In the genomic region with DNA sequence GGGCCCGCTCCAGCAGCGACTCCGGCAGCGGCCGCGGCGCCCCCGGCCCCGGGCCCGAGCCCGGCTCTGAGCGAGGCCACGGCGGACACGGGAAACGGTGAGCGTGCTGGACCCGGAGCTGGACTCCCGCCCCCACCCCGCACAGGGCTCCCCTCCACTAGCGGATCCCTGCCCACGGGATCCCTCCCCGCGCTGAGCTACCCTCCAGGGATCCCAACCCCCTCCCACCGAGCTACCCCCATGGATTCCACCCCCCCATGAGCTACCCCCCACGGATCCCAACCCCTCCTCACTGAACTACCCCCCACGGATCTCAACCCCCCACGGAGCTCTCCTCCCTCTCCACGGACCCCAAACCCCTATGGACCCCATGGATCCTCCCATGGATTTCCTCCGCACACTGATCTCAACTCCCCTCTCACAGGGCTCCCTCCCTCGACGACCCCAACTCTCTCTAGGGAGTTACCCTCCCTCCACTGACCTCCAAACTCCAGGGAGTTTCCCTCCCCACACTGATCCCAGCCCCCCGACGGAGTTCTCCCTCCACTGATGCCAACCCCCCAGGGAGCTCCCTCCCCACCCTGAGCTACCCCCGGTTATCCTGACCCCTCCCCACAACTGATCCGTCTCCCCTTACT, we compare ENCODE assay signal across 9 cellular contexts. TPM values are rescaled to one million over a fixed set of nuclear protein-coding genes. Genes with fewer than 3 reads are reported as not detected.
DNase-seq lines count a peak whose midpoint lies in the region; ATAC-seq, FAIRE-seq and TF ChIP-seq lines count a peak whose summit lies in the region.
"Had no signal": no experiment of that assay in that cellular context is flagged by ENCODE, and none has a peak within 500 bp of the region (broad histone marks: within the 10 kb centered on the region; RNA-seq: fewer than 3 reads in every experiment).

No MANE protein-coding gene starts in this region.

- H3K4me3 Mint-ChIP-seq in activated T-helper 2 cell treated with anti-CD3 and anti-CD28 coated beads, Interferon-gamma antibody, Interleukin-2, Interleukin-4, amounts not matched to agents 10 μg/mL and 5 μg/mL and 100 μg/mL, durations not matched to agents 14 hours and 24 hours and 36 hours (ENCODE audit: low read depth): peak overlapping the region; percentile 68

- H3K27me3 Mint-ChIP-seq in activated T-helper 2 cell treated with anti-CD3 and anti-CD28 coated beads, Interferon-gamma antibody, Interleukin-2, Interleukin-4, amounts not matched to agents 10 μg/mL and 5 μg/mL and 100 μg/mL, durations not matched to agents 14 hours and 24 hours and 36 hours (ENCODE audit: low read depth): peaks cover 60% of the 10 kb centered on the region

- FAIRE-seq in small intestine (lab: Jason Lieb, UNC): no peak
- FAIRE-seq: islet of Langerhans had no signal

- peaks cover 6% of the 10 kb centered on the region for H3K4me1 Mint-ChIP-seq in activated T-helper 2 cell treated with anti-CD3 and anti-CD28 coated beads, Interferon-gamma antibody, Interleukin-2, Interleukin-4, amounts not matched to agents 10 μg/mL and 5 μg/mL and 100 μg/mL, durations not matched to agents 14 hours and 24 hours and 36 hours (ENCODE audit: low read depth)

- no peak for ATAC-seq in left lobe of liver
- no peak for ATAC-seq in HG02588 (IDR thresholded peaks at IDR 0.05; ENCODE audit: unreplicated experiment)

- H3K27ac Mint-ChIP-seq in activated T-helper 2 cell treated with anti-CD3 and anti-CD28 coated beads, Interferon-gamma antibody, Interleukin-2, Interleukin-4, amounts not matched to agents 10 μg/mL and 5 μg/mL and 100 μg/mL, durations not matched to agents 14 hours and 24 hours and 36 hours: no peak overlapping the region

- no peaks in the 10 kb centered on the region for H3K36me3 Mint-ChIP-seq in activated T-helper 2 cell treated with anti-CD3 and anti-CD28 coated beads, Interferon-gamma antibody, Interleukin-2, Interleukin-4, amounts not matched to agents 10 μg/mL and 5 μg/mL and 100 μg/mL, durations not matched to agents 14 hours and 24 hours and 36 hours (ENCODE audit: low read depth)

- H3K27ac ChIP-seq in HEK293 (ENCODE audit: extremely low read depth, low read depth, low read length) (no peak overlapping the region; the same call in 1 of the 2 replicates), right atrium auricular region (peak overlapping the region; percentile 53 to 69), small intestine (ENCODE audit: low read depth in 1 of 2, low read length in 1 of 2) (no peak overlapping the region)

- no peaks in the 10 kb centered on the region for H3K36me3 ChIP-seq in HEK293 (ENCODE audit: control insufficient read depth in 2 of 2, insufficient read depth in 1 of 2, low read length in 2 of 2)
- no peaks in the 10 kb centered on the region for H3K36me3 ChIP-seq in right atrium auricular region
- no peaks in the 10 kb centered on the region for H3K36me3 ChIP-seq in small intestine (ENCODE audit: control insufficient read depth in 2 of 2, insufficient read depth in 2 of 2, low read length in 2 of 2)

- H3K4me3 ChIP-seq in HEK293 (ENCODE audit: low read depth, low read length): peak overlapping the region; percentile 28
- H3K4me3 ChIP-seq in right atrium auricular region: peak overlapping the region; percentile 53 to 62
- peak overlapping the region; percentile 18 to 58 for H3K4me3 ChIP-seq in small intestine (ENCODE audit: low read depth in 1 of 2, low read length in 2 of 2)

- no peaks in the 10 kb centered on the region for H3K9me3 Mint-ChIP-seq in activated T-helper 2 cell treated with anti-CD3 and anti-CD28 coated beads, Interferon-gamma antibody, Interleukin-2, Interleukin-4, amounts not matched to agents 10 μg/mL and 5 μg/mL and 100 μg/mL, durations not matched to agents 14 hours and 24 hours and 36 hours

- 2 to 8% (median 4%) methylated on average over 11 to 36 of the region's 36 CpGs for WGBS in small intestine, 3 donors

- H3K9me3 ChIP-seq in HEK293 (ENCODE audit: control insufficient read depth, insufficient read depth, low read depth, low read length): no peaks in the 10 kb centered on the region
- H3K9me3 ChIP-seq in right atrium auricular region: no peaks in the 10 kb centered on the region
- no peaks in the 10 kb centered on the region for H3K9me3 ChIP-seq in small intestine (ENCODE audit: control insufficient read depth, low read depth)

- H3K4me1 ChIP-seq in HEK293 (ENCODE audit: control insufficient read depth, insufficient read depth, low read length) (no peaks in the 10 kb centered on the region), right atrium auricular region (peaks cover 0 to 18% of the 10 kb centered on the region in 2 donors), small intestine (ENCODE audit: control insufficient read depth in 2 of 2, insufficient read depth in 1 of 2, low read depth in 1 of 2, low read length in 1 of 2) (no peaks in the 10 kb centered on the region)

- POLR2A ChIA-PET in HEK293 (lab: Yijun Ruan, JAX): interaction anchor here (0.6 to 1.9 kb wide), 5 partner anchors 9 to 148 kb away, joined by 3 to 7 read pairs (median 4); no protein-coding TSS in a partner anchor

- CTCF ChIA-PET in HEK293 (lab: Yijun Ruan, JAX): interaction anchor here (0.6 to 2.3 kb wide), 5 partner anchors 9 to 105 kb away, joined by 4 to 15 read pairs (median 6); no protein-coding TSS in a partner anchor

- no peak for DNase-seq in activated T-helper 2 cell treated with anti-CD3 and anti-CD28 coated beads, Interferon-gamma antibody, Interleukin-2, Interleukin-4, amounts not matched to agents 10 μg/mL and 5 μg/mL and 100 μg/mL, durations not matched to agents 14 hours and 24 hours and 36 hours (ENCODE audit: low spot score)
- DNase-seq in right atrium auricular region (ENCODE audit: low spot score) (no peak), small intestine (no peak), left lobe of liver (ENCODE audit: low spot score) (no peak)
- no peak for DNase-seq in activated CD8-positive, alpha-beta memory T cell treated with anti-CD3 and anti-CD28 coated beads for 24 hours
- DNase-seq: NK-92 treated with Interleukin-12 subunit alpha and Interleukin-12 subunit beta, amount 100 ng/mL, for 24 hours had no signal

- TF ChIP-seq CTCF in HEK293 (tag by site-specific recombination; IDR thresholded peaks at IDR 0.05) (no peak), right atrium auricular region (IDR thresholded peaks at IDR 0.05) (no peak)

- intact Hi-C loops in activated T-helper 2 cell treated with anti-CD3 and anti-CD28 coated beads, Interferon-gamma antibody, Interleukin-2, Interleukin-4, amounts not matched to agents 10 μg/mL and 5 μg/mL and 100 μg/mL, durations not matched to agents 14 hours and 24 hours and 36 hours (cut with micrococcal nuclease): no loop called here

- no peaks in the 10 kb centered on the region for H3K27me3 ChIP-seq in right atrium auricular region
- H3K27me3 ChIP-seq in small intestine (ENCODE audit: control insufficient read depth in 2 of 2, insufficient read depth in 2 of 2, low read length in 2 of 2): peaks cover 5 to 9% of the 10 kb centered on the region in 2 donors

TF ChIP-seq in HEK293, 187 proteins besides CTCF, POLR2A, EP300 and RAD21 (continues in another document):
- TF ChIP-seq IKZF3 (tag by site-specific recombination; IDR thresholded peaks at IDR 0.05) (no peak), ZFP41 (tag by site-specific recombination; IDR thresholded peaks at IDR 0.05; ENCODE audit: borderline replicate concordance) (no peak), ZFP69B (tag by site-specific recombination; IDR thresholded peaks at IDR 0.05) (no peak), ZNF311 (tag by site-specific recombination; IDR thresholded peaks at IDR 0.05; ENCODE audit: borderline replicate concordance) (no peak), ZNF416 (tag by site-specific recombination; IDR thresholded peaks at IDR 0.05) (no peak), HOXC10 (CRISPR knock-in tag; IDR thresholded peaks at IDR 0.05) (no peak), ZNF112 (tag by site-specific recombination; IDR thresholded peaks at IDR 0.05) (no peak), ZNF843 (tag by site-specific recombination; IDR thresholded peaks at IDR 0.05) (no peak), ZNF529 (tag by site-specific recombination; IDR thresholded peaks at IDR 0.05; ENCODE audit: insufficient replicate concordance) (no peak), KLF1 (tag by site-specific recombination; IDR thresholded peaks at IDR 0.05) (no peak), ZNF202 (tag by site-specific recombination; IDR thresholded peaks at IDR 0.05; ENCODE audit: borderline replicate concordance) (no peak)
- TF ChIP-seq, protein P1, sequence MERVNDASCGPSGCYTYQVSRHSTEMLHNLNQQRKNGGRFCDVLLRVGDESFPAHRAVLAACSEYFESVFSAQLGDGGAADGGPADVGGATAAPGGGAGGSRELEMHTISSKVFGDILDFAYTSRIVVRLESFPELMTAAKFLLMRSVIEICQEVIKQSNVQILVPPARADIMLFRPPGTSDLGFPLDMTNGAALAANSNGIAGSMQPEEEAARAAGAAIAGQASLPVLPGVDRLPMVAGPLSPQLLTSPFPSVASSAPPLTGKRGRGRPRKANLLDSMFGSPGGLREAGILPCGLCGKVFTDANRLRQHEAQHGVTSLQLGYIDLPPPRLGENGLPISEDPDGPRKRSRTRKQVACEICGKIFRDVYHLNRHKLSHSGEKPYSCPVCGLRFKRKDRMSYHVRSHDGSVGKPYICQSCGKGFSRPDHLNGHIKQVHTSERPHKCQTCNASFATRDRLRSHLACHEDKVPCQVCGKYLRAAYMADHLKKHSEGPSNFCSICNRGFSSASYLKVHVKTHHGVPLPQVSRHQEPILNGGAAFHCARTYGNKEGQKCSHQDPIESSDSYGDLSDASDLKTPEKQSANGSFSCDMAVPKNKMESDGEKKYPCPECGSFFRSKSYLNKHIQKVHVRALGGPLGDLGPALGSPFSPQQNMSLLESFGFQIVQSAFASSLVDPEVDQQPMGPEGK (tag by site-specific recombination; IDR thresholded peaks at IDR 0.05): peak; percentile 60; the same call in 1 of the 2 replicates

RNA-seq across cellular contexts. Expression of a gene that starts 20.6 kb away (rescaled TPM):
- 116 and 131 TPM in 2 replicates for total RNA-seq in activated T-helper 2 cell treated with anti-CD3 and anti-CD28 coated beads, Interferon-gamma antibody, Interleukin-2, Interleukin-4, amounts not matched to agents 10 μg/mL and 5 μg/mL and 100 μg/mL, durations not matched to agents 14 hours and 24 hours and 36 hours
- total RNA-seq in right atrium auricular region (1,000 to 10,000 TPM; 1,006 to 1,433 TPM), left lobe of liver (72.4 TPM)
- polyA plus RNA-seq in small intestine: 100 to 1,000 TPM in 2 of 3 donors, 10 to 100 TPM in 1; 77.4 to 253 (median 145) TPM

Comparison
In these comparisons a context has a peak if more than half of its experiments do, and no peak if none do; other contexts are left out.
1. H3K27ac ChIP-seq: peak in right atrium auricular region (2 of 2); none in HEK293 (single experiment) and small intestine (0 of 2).
2. Peak in every context shown above with its lines, with median percentiles within 50 percentile points of each other: H3K4me3 ChIP-seq.